ENCODE assay signal across 24 cellular contexts in the genomic region with DNA sequence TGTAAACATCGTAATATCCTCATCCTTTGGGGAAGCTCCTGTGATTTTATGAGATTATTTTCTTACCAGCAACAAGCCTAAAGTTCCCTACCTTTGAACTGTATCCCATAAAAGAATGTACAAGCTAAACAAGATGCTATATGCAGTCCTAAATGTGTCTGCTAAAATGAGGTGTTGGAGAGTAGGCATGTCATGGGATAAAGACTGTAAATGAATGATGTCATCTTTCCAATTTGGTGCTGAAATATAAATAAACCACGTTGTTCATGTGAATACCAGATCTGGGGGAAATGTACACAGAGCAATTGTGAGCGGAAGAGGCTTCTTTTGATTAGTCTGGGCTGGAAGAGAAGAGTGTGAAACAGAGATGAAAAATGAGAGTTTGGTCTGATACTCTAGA.
A peak's percentile ranks its signal among the peaks of the same experiment; 100 is the strongest.
DNase-seq lines count a peak whose midpoint lies in the region; ATAC-seq and TF ChIP-seq lines count a peak whose summit lies in the region.
"Had no signal": no experiment of that assay in that cellular context is flagged by ENCODE, and none has a peak within 500 bp of the region (broad histone marks: within the 10 kb centered on the region; RNA-seq: fewer than 3 reads in every experiment).

No MANE protein-coding gene starts in this region.

- H3K9me3 Mint-ChIP-seq in glutamatergic neuron (ENCODE audit: unreplicated experiment): no peaks in the 10 kb centered on the region
- H3K9me3 Mint-ChIP-seq in stimulated activated naive B cell treated with anti-CD40 and anti-IgM and Interleukin-4, amounts not matched to agents 10 μg/mL and 1 μg/mL and 100 μg/mL, for 72 hours: peaks cover 1 to 5% of the 10 kb centered on the region in 2 donors
- H3K9me3 Mint-ChIP-seq: activated CD4-positive, alpha-beta T cell treated with anti-CD3 and anti-CD28 coated beads, Interleukin-2, amount 10 ng/mL, durations not matched to agents 24 days and 14 days; activated naive CD8-positive, alpha-beta T cell treated with anti-CD3 and anti-CD28 coated beads, Interleukin-2, amount 10 ng/mL, durations not matched to agents 7 days and 5 days; activated T-cell treated with anti-CD3 and anti-CD28 coated beads, Interleukin-2, amount 50 U/mL, for 24 hours; nephron; type B pancreatic cell had no signal

- TF ChIP-seq CTCF in fibroblast of villous mesenchyme (IDR thresholded peaks at IDR 0.05; ENCODE audit: insufficient read depth, low read depth, low read length): no peak
- no peak for TF ChIP-seq CTCF in glutamatergic neuron (IDR thresholded peaks at IDR 0.05; ENCODE audit: partially characterized antibody, unreplicated experiment)

- no peak overlapping the region for H3K27ac Mint-ChIP-seq in glutamatergic neuron (ENCODE audit: unreplicated experiment)
- H3K27ac Mint-ChIP-seq in stimulated activated naive B cell treated with anti-CD40 and anti-IgM and Interleukin-4, amounts not matched to agents 10 μg/mL and 1 μg/mL and 100 μg/mL, for 72 hours: no peak overlapping the region
- H3K27ac Mint-ChIP-seq: activated CD4-positive, alpha-beta T cell treated with anti-CD3 and anti-CD28 coated beads, Interleukin-2, amount 10 ng/mL, durations not matched to agents 24 days and 14 days; activated naive CD8-positive, alpha-beta T cell treated with anti-CD3 and anti-CD28 coated beads, Interleukin-2, amount 10 ng/mL, durations not matched to agents 7 days and 5 days; activated T-cell treated with anti-CD3 and anti-CD28 coated beads, Interleukin-2, amount 50 U/mL, for 24 hours; type B pancreatic cell had no signal

- peak overlapping the region; percentile 19; the same call in 1 of the 2 replicates for H3K27ac ChIP-seq in SJCRH30
- H3K27ac ChIP-seq: lower lobe of right lung, ovary, right atrium auricular region, spleen had no signal

- H3K27me3 Mint-ChIP-seq in glutamatergic neuron (ENCODE audit: unreplicated experiment): no peaks in the 10 kb centered on the region
- H3K27me3 Mint-ChIP-seq in stimulated activated naive B cell treated with anti-CD40 and anti-IgM and Interleukin-4, amounts not matched to agents 10 μg/mL and 1 μg/mL and 100 μg/mL, for 72 hours: no peaks in the 10 kb centered on the region
- H3K27me3 Mint-ChIP-seq: activated CD4-positive, alpha-beta T cell treated with anti-CD3 and anti-CD28 coated beads, Interleukin-2, amount 10 ng/mL, durations not matched to agents 24 days and 14 days; activated naive CD8-positive, alpha-beta T cell treated with anti-CD3 and anti-CD28 coated beads, Interleukin-2, amount 10 ng/mL, durations not matched to agents 7 days and 5 days; activated T-cell treated with anti-CD3 and anti-CD28 coated beads, Interleukin-2, amount 50 U/mL, for 24 hours; central memory CD8-positive, alpha-beta T cell had no signal

- ATAC-seq in stimulated activated naive B cell treated with anti-CD40 and anti-IgM and Interleukin-4, amounts not matched to agents 10 μg/mL and 1 μg/mL and 100 μg/mL, for 72 hours (replicated peaks): no peak
- ATAC-seq: lower lobe of right lung had no signal

- no peaks in the 10 kb centered on the region for H3K36me3 Mint-ChIP-seq in glutamatergic neuron (ENCODE audit: unreplicated experiment)
- H3K36me3 Mint-ChIP-seq in stimulated activated naive B cell treated with anti-CD40 and anti-IgM and Interleukin-4, amounts not matched to agents 10 μg/mL and 1 μg/mL and 100 μg/mL, for 72 hours: no peaks in the 10 kb centered on the region
- H3K36me3 Mint-ChIP-seq: activated naive CD8-positive, alpha-beta T cell treated with anti-CD3 and anti-CD28 coated beads, Interleukin-2, amount 10 ng/mL, durations not matched to agents 7 days and 5 days; type B pancreatic cell had no signal

- H3K4me3 ChIP-seq in SJCRH30 (no peak overlapping the region), fibroblast of villous mesenchyme (ENCODE audit: low read depth, low read length) (no peak overlapping the region)
- H3K4me3 ChIP-seq: lower lobe of right lung, ovary, right atrium auricular region, spleen had no signal

- no peaks in the 10 kb centered on the region for H3K27me3 ChIP-seq in SJCRH30
- H3K27me3 ChIP-seq: ovary, right atrium auricular region, spleen had no signal

- DNase-seq in DMS153 treated with DMSO at 0.1 percent for 48 hours (lab: John Stamatoyannopoulos, UW; ENCODE audit: unreplicated experiment) (peak; percentile 3), NCI-H146 (lab: John Stamatoyannopoulos, UW) (peak; percentile 70), SJCRH30 (peak in 1 of 2 experiments; percentile 41), fibroblast of villous mesenchyme (ENCODE audit: low read depth) (peak; percentile 40), glutamatergic neuron (no peak)
- no peak for DNase-seq in effector CD8-positive, alpha-beta T cell (lab: John Stamatoyannopoulos, UW)
- no peak for DNase-seq in activated T-cell treated with anti-CD3 and anti-CD28 coated beads, Interleukin-2, amount 50 U/mL, for 1 hour
- DNase-seq in stimulated activated naive B cell treated with anti-CD40 and anti-IgM and Interleukin-4, amounts not matched to agents 10 μg/mL and 1 μg/mL and 100 μg/mL, for 72 hours: no peak
- DNase-seq: activated CD4-positive, alpha-beta T cell treated with anti-CD3 and anti-CD28 coated beads, Interleukin-2, amount 10 ng/mL, durations not matched to agents 24 days and 14 days; activated gamma-delta T cell; activated naive CD8-positive, alpha-beta T cell treated with anti-CD3 and anti-CD28 coated beads, Interleukin-2, amount 10 ng/mL, durations not matched to agents 7 days and 5 days; activated T-cell treated with anti-CD3 and anti-CD28 coated beads, Interleukin-2, amount 50 U/mL, for 24 hours; GF-D8; HCEC 1CT; lower lobe of right lung; NCI-H1694 treated with DMSO at 0.1 percent for 48 hours; NCI-H510A; ovary; Right ventricle myocardium superior; spleen had no signal

- no peaks in the 10 kb centered on the region for H3K9me3 ChIP-seq in SJCRH30 (replicated peaks)
- H3K9me3 ChIP-seq: lower lobe of right lung, ovary, right atrium auricular region, spleen had no signal

- H3K36me3 ChIP-seq in SJCRH30: no peaks in the 10 kb centered on the region
- H3K36me3 ChIP-seq: lower lobe of right lung, ovary, right atrium auricular region, spleen had no signal

- no peak overlapping the region for H3K4me3 Mint-ChIP-seq in glutamatergic neuron (ENCODE audit: unreplicated experiment)
- H3K4me3 Mint-ChIP-seq in stimulated activated naive B cell treated with anti-CD40 and anti-IgM and Interleukin-4, amounts not matched to agents 10 μg/mL and 1 μg/mL and 100 μg/mL, for 72 hours: no peak overlapping the region
- H3K4me3 Mint-ChIP-seq: activated CD4-positive, alpha-beta T cell treated with anti-CD3 and anti-CD28 coated beads, Interleukin-2, amount 10 ng/mL, durations not matched to agents 24 days and 14 days; activated naive CD8-positive, alpha-beta T cell treated with anti-CD3 and anti-CD28 coated beads, Interleukin-2, amount 10 ng/mL, durations not matched to agents 7 days and 5 days; activated T-cell treated with anti-CD3 and anti-CD28 coated beads, Interleukin-2, amount 50 U/mL, for 24 hours; central memory CD8-positive, alpha-beta T cell; nephron; type B pancreatic cell had no signal

- H3K4me1 ChIP-seq in SJCRH30: peaks cover 11% of the 10 kb centered on the region
- H3K4me1 ChIP-seq: lower lobe of right lung, right atrium auricular region, spleen had no signal

- no peaks in the 10 kb centered on the region for H3K4me1 Mint-ChIP-seq in glutamatergic neuron (ENCODE audit: low read depth, unreplicated experiment)
- H3K4me1 Mint-ChIP-seq in stimulated activated naive B cell treated with anti-CD40 and anti-IgM and Interleukin-4, amounts not matched to agents 10 μg/mL and 1 μg/mL and 100 μg/mL, for 72 hours: no peaks in the 10 kb centered on the region
- H3K4me1 Mint-ChIP-seq: activated CD4-positive, alpha-beta T cell treated with anti-CD3 and anti-CD28 coated beads, Interleukin-2, amount 10 ng/mL, durations not matched to agents 24 days and 14 days; activated naive CD8-positive, alpha-beta T cell treated with anti-CD3 and anti-CD28 coated beads, Interleukin-2, amount 10 ng/mL, durations not matched to agents 7 days and 5 days; central memory CD8-positive, alpha-beta T cell had no signal

Comparison
In these comparisons a context has a peak if more than half of its experiments do, and no peak if none do; other contexts are left out.
1. DNase-seq: peak in DMS153 treated with DMSO at 0.1 percent for 48 hours (single experiment), NCI-H146 (single experiment) and fibroblast of villous mesenchyme (single experiment); none in effector CD8-positive, alpha-beta T cell (single experiment), activated T-cell treated with anti-CD3 and anti-CD28 coated beads, Interleukin-2, amount 50 U/mL, for 1 hour (single experiment), glutamatergic neuron (single experiment) and stimulated activated naive B cell treated with anti-CD40 and anti-IgM and Interleukin-4, amounts not matched to agents 10 μg/mL and 1 μg/mL and 100 μg/mL, for 72 hours (single experiment).